Comparison of ENCODE assay signal across 10 cellular contexts in the genomic region with DNA sequence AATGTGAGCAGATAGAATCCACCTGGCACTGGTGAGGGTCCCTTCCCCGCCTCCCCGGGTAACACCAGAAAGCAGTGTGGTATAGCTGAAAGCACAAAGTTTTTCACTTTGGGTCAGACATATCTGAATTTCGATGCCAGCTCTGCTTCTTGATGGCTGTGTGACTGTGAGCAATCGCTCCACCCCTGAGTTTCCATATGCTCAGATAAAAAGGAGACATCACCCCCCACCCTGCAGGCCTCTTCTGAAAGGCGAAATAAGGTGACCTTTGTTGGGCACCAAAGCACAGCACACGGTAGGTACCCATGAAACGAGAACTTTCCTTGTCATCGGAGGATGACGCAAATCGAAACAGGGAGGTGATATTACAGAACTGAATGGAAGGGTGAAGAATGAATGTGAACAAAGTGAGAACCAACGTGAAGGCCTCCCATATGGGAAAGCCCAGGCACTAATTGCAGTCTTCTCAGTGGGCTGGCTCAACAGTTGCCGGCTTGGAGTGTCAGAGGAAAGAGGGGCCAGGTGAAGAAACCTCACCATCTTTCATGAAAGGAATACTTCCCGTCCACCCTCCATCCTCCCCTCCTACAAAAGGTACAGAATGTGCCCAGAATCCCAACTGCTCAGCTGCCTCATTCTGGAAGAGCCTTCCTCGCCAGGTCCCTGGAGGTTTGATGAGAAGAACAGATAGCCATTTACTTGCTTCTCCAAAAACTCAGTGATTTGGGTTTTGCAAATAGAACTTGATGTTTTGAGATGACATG.
A peak's percentile ranks its signal among the peaks of the same experiment; 100 is the strongest.
DNase-seq lines count a peak whose midpoint lies in the region; ATAC-seq and TF ChIP-seq lines count a peak whose summit lies in the region.
"Had no signal": no experiment of that assay in that cellular context is flagged by ENCODE, and none has a peak within 500 bp of the region (broad histone marks: within the 10 kb centered on the region; RNA-seq: fewer than 3 reads in every experiment).

No MANE protein-coding gene starts in this region.

- no peaks in the 10 kb centered on the region for H3K27me3 ChIP-seq in Karpas-422 (ENCODE audit: low read length)
- no peaks in the 10 kb centered on the region for H3K27me3 ChIP-seq in body of pancreas

- H3K36me3 ChIP-seq in Karpas-422 (ENCODE audit: insufficient read depth, low read length): peaks cover 49% of the 10 kb centered on the region
- no peaks in the 10 kb centered on the region for H3K36me3 ChIP-seq in body of pancreas (replicated peaks in 1 of 2; ENCODE audit: insufficient read depth in 1 of 2, low read depth in 2 of 2)

- H3K27ac Mint-ChIP-seq in central memory CD8-positive, alpha-beta T cell (ENCODE audit: low read depth): peak overlapping the region; percentile 94
- H3K27ac Mint-ChIP-seq: nephron had no signal

- peaks cover 95% of the 10 kb centered on the region for H3K4me1 Mint-ChIP-seq in central memory CD8-positive, alpha-beta T cell

- H3K27me3 Mint-ChIP-seq in central memory CD8-positive, alpha-beta T cell: no peaks in the 10 kb centered on the region

- H3K79me2 ChIP-seq in Karpas-422 (ENCODE audit: low read length): peaks cover 95% of the 10 kb centered on the region

- H3K27ac ChIP-seq in Karpas-422 (ENCODE audit: low read length) (peak overlapping the region; percentile 38), body of pancreas (no peak overlapping the region)

- peak overlapping the region; percentile 71 for H3K4me3 Mint-ChIP-seq in central memory CD8-positive, alpha-beta T cell
- H3K4me3 Mint-ChIP-seq: nephron had no signal

- POLR2A ChIA-PET in GM10248 (lab: Yijun Ruan, JAX): no interaction called here

- no peak for TF ChIP-seq POLR2A in body of pancreas (IDR thresholded peaks at IDR 0.05)

- DNase-seq in GM10248 (ENCODE audit: extremely low spot score) (peak; percentile 64), Karpas-422 (no peak), NCI-H2029 treated with DMSO at 0.1 percent for 48 hours (lab: John Stamatoyannopoulos, UW) (no peak), body of pancreas (no peak), NCI-H2107 treated with DMSO at 0.1 percent for 48 hours (lab: John Stamatoyannopoulos, UW; ENCODE audit: unreplicated experiment) (no peak), HPDE6-E6E7 (ENCODE audit: extremely low spot score) (no peak)
- DNase-seq in central memory CD8-positive, alpha-beta T cell (ENCODE audit: low spot score in 2 of 2): peak in 1 of 2 donors; percentile 30
- DNase-seq: NCI-H146 had no signal

- H3K4me3 ChIP-seq in Karpas-422 (ENCODE audit: low read length) (no peak overlapping the region), body of pancreas (no peak overlapping the region)

- WGBS in body of pancreas, 2 donors: 91 to 92% methylated on average over 14 of the region's 14 CpGs

- no peak overlapping the region for H2AFZ ChIP-seq in Karpas-422 (ENCODE audit: low read length)

- peaks cover 21% of the 10 kb centered on the region for H3K36me3 Mint-ChIP-seq in central memory CD8-positive, alpha-beta T cell (ENCODE audit: insufficient read depth)

- H3K4me2 ChIP-seq in Karpas-422 (ENCODE audit: low read depth, low read length, poor library complexity, severe bottlenecking): no peak overlapping the region

- no peaks in the 10 kb centered on the region for H3K9me3 Mint-ChIP-seq in central memory CD8-positive, alpha-beta T cell

- no peaks in the 10 kb centered on the region for H3K9me2 ChIP-seq in Karpas-422 (replicated peaks; ENCODE audit: insufficient read depth, low read length)

- H3K9ac ChIP-seq in Karpas-422 (ENCODE audit: low read length): no peak overlapping the region

- no peak for TF ChIP-seq CTCF in GM10248 (IDR thresholded peaks at IDR 0.05; ENCODE audit: control extremely low read depth, extremely low read depth, low read depth, missing control alignments)
- TF ChIP-seq CTCF in body of pancreas (IDR thresholded peaks at IDR 0.05): no peak

- intact Hi-C loops in body of pancreas (cut with DNase I): no loop called here

- ATAC-seq in GM21526 (IDR thresholded peaks at IDR 0.05; ENCODE audit: low FRiP score, unreplicated experiment) (peak; percentile 59), body of pancreas (no peak)
- peak; percentile 64 for ATAC-seq in central memory CD8-positive, alpha-beta T cell (replicated peaks; ENCODE audit: extremely low read depth, poor library complexity, severe bottlenecking)

- no peaks in the 10 kb centered on the region for H4K20me1 ChIP-seq in Karpas-422 (ENCODE audit: insufficient read depth, low read depth, low read length)

- CTCF ChIA-PET in GM10248 (lab: Yijun Ruan, JAX): interaction anchor here (1.5 to 1.6 kb wide), 2 partner anchors 13 to 114 kb away, joined by 3 to 6 read pairs; no protein-coding TSS in a partner anchor

- H3K9me3 ChIP-seq in Karpas-422 (ENCODE audit: low read length) (no peaks in the 10 kb centered on the region), body of pancreas (no peaks in the 10 kb centered on the region)

- peaks cover 40% of the 10 kb centered on the region for H3K4me1 ChIP-seq in Karpas-422 (ENCODE audit: low read length)
- no peaks in the 10 kb centered on the region for H3K4me1 ChIP-seq in body of pancreas
